ENCODE assay signal across 14 cellular contexts in the genomic region with DNA sequence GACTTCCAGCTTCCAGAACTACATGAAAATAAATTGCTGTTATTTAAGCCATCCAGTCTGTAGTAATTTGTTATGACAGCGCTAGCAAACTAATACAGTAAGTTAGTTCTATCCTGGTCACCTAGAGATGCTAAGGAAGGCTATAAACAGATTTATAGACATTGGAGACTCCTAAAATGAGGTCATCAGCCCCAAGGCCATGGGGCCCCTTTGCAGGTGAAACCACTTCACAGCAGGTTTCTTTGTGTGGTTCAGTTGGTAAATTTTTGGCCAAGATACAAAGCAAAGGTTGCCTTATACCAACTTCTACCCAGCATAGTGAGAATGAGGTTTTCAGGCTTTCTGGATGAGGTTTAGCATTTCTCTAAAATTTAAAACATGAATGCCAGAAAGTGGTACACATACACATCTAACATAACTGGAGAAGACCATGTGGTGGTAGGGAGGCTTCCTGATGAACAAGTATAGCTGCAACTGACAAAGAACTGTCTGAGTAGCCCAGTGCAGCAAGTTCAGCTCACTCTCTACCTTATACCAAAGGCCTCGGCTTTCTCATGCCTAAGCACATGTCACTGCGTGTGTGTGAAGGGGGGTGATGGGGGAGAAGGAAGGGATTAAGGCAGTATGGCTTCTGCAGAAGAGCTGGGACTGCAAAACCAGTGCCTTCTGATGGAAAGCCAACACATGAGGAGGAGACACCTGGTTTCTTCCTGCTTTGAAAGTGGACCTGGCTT.
"Had no signal": no experiment of that assay in that cellular context is flagged by ENCODE, and none has a peak within 500 bp of the region (broad histone marks: within the 10 kb centered on the region; RNA-seq: fewer than 3 reads in every experiment).

No MANE protein-coding gene starts in this region.

- ATAC-seq: esophagus mucosa; left cardiac atrium; naive thymus-derived CD8-positive, alpha-beta T cell had no signal

- DNase-seq: activated B cell treated with CpG ODN at 0.5 μM for 24 hours; activated CD4-positive, alpha-beta memory T cell treated with anti-CD3 and anti-CD28 coated beads for 36 hours; activated CD4-positive, alpha-beta T cell treated with anti-CD3 and anti-CD28 coated beads for 4 hours; activated T-cell treated with anti-CD3 and anti-CD28 coated beads for 4 hours; cerebellar nuclear complex; cortex of kidney; effector CD8-positive, alpha-beta T cell; left cardiac atrium; mesenchymal stem cell; naive thymus-derived CD8-positive, alpha-beta T cell; occipital lobe; posterior cingulate gyrus; stimulated activated naive CD4-positive, alpha-beta T cell had no signal
